In genomic region chr3:52238193-52238760, GRCh38 we compare ENCODE assay signal across 8 cellular contexts. TPM values are rescaled to one million over a fixed set of nuclear protein-coding genes. Genes with fewer than 3 reads are reported as not detected.
A peak's percentile ranks its signal among the peaks of the same experiment; 100 is the strongest.
DNase-seq lines count a peak whose midpoint lies in the region; ATAC-seq and TF ChIP-seq lines count a peak whose summit lies in the region.

No MANE protein-coding gene starts in this region.

- DNase-seq in HuH-7 (ENCODE audit: low spot score) (peak; percentile 75), astrocyte of the hippocampus (ENCODE audit: low read depth, low spot score) (peak; percentile 41), right lobe of liver (peak in 1 of 3 donors; percentile 32), transverse colon (no peak), COLO829 (ENCODE audit: low spot score) (no peak), NCI-H2029 (lab: John Stamatoyannopoulos, UW) (no peak)

- H3K9me3 ChIP-seq in right lobe of liver, result no peaks in the 10 kb centered on the region
- H3K9me3 ChIP-seq in transverse colon, result no peaks in the 10 kb centered on the region

- WGBS in right lobe of liver (ENCODE audit: insufficient coverage, low coverage, low lambda C conversion rate, missing lambda C conversion rate), result 1% methylated on average over 9 of the region's 11 CpGs
- 23% methylated on average over 9 of the region's 11 CpGs; no CpG with 5 or more reads in 1 of the 2 donors for WGBS in transverse colon (ENCODE audit: low coverage in 1 of 2), 2 donors

- H3K27ac ChIP-seq in right lobe of liver (peak overlapping the region; percentile 78 to 94 (median 83)), transverse colon (peak overlapping the region; percentile 86 to 96 (median 94))

- TF ChIP-seq EP300 in transverse colon (IDR thresholded peaks at IDR 0.05; ENCODE audit: low read depth), result no peak

- peak overlapping the region; percentile 82 to 94 (median 89) for H3K4me3 ChIP-seq in right lobe of liver
- peak overlapping the region; percentile 69 to 82 (median 76) for H3K4me3 ChIP-seq in transverse colon

- in situ Hi-C loops in transverse colon (cut with MboI; ENCODE audit: low pct_ligation_motif_present in 1 of 4, low pct_unique_long_range_greater_than_20kb in 1 of 4, low sequenced_read_pairs in 3 of 4), result loop anchor here in 3 of 4 donors (10.0 to 25.0 kb wide), 2 partner anchors 47 to 99 kb away; partner anchors contain the start of gene GLYCTK (in 1 of the 3)

- ATAC-seq in GM18909 (IDR thresholded peaks at IDR 0.05; ENCODE audit: poor library complexity, unreplicated experiment) (peak; percentile 10), right lobe of liver (peak; percentile 38 to 46 (median 42)), GM18511 (IDR thresholded peaks at IDR 0.05; ENCODE audit: unreplicated experiment) (no peak)

- no peak for TF ChIP-seq CTCF in right lobe of liver (IDR thresholded peaks at IDR 0.05)
- no peak for TF ChIP-seq CTCF in transverse colon (IDR thresholded peaks at IDR 0.05)

- TF ChIP-seq POLR2A in right lobe of liver (IDR thresholded peaks at IDR 0.05), result no peak
- TF ChIP-seq POLR2A in transverse colon (IDR thresholded peaks at IDR 0.05), result no peak

- H3K27me3 ChIP-seq in right lobe of liver (no peaks in the 10 kb centered on the region), transverse colon (no peaks in the 10 kb centered on the region)

- H3K4me1 ChIP-seq in right lobe of liver, result peaks cover 0 to 49% (median 24%) of the 10 kb centered on the region in 4 donors
- H3K4me1 ChIP-seq in transverse colon, result peaks cover 24 to 42% (median 31%) of the 10 kb centered on the region in 4 donors

- intact Hi-C loops in right lobe of liver (cut with DNase I) (loop anchor here in 1 of 2 donors (5.0 kb wide), 1 partner anchor 39 kb away; the partner anchor contains the start of gene WDR82), transverse colon (cut with DNase I; ENCODE audit: low total_unique reads) (loop anchor here (2.0 kb wide), 1 partner anchor 41 kb away; the partner anchor contains the start of gene WDR82)

- H3K36me3 ChIP-seq in right lobe of liver, result no peaks in the 10 kb centered on the region
- H3K36me3 ChIP-seq in transverse colon, result no peaks in the 10 kb centered on the region

RNA-seq across cellular contexts. Expression of gene TWF2, which starts 0.7 kb away (rescaled TPM):
- total RNA-seq in right lobe of liver, result 10 to 100 TPM; 12.9 to 34.4 (median 23.7) TPM
- 10 to 100 TPM; 29.9 to 82.7 (median 61.0) TPM for total RNA-seq in transverse colon

RNA-seq across cellular contexts. Expression of gene PPM1M, which starts 7.3 kb away (rescaled TPM):
- total RNA-seq in right lobe of liver (1 to 10 TPM; 2.8 to 7.1 (median 4.5) TPM), transverse colon (1 to 10 TPM; 2.0 to 8.4 (median 6.2) TPM)

RNA-seq across cellular contexts. Expression of gene TLR9, which starts 12.8 kb away (rescaled TPM):
- total RNA-seq in right lobe of liver (under 1 TPM in 4 of 6 experiments, not detected in 2; 0.12 to 0.59 (median 0.24) TPM), transverse colon (under 1 TPM in 1 of 4 donors, not detected in 3; 0.16 TPM)

RNA-seq across cellular contexts. Expression of gene WDR82, which starts 40.2 kb away (rescaled TPM):
- total RNA-seq in right lobe of liver (10 to 100 TPM; 14.1 to 25.2 (median 20.7) TPM), transverse colon (10 to 100 TPM; 14.6 to 44.9 (median 40.8) TPM)

RNA-seq across cellular contexts. Expression of gene ALAS1, which starts 40.3 kb away (rescaled TPM):
- 100 to 1,000 TPM in 4 of 6 experiments, 10 to 100 TPM in 2; 73.4 to 783 (median 147) TPM for total RNA-seq in right lobe of liver
- total RNA-seq in transverse colon, result 100 to 1,000 TPM in 1 of 4 donors, 10 to 100 TPM in 3; 70.1 to 101 (median 84.0) TPM

Comparison
In these comparisons a context has a peak if more than half of its experiments do, and no peak if none do; other contexts are left out.
1. DNase-seq: peak in HuH-7 (single experiment) and astrocyte of the hippocampus (single experiment); none in transverse colon (single experiment), COLO829 (single experiment) and NCI-H2029 (single experiment).